In genomic region chr11:69131644-69132300, GRCh38 we compare ENCODE assay signal across 8 cellular contexts. TPM values are rescaled to one million over a fixed set of nuclear protein-coding genes. Genes with fewer than 3 reads are reported as not detected.
A peak's percentile ranks its signal among the peaks of the same experiment; 100 is the strongest.
DNase-seq lines count a peak whose midpoint lies in the region; ATAC-seq, FAIRE-seq and TF ChIP-seq lines count a peak whose summit lies in the region.

No MANE protein-coding gene starts in this region.

- no peaks in the 10 kb centered on the region for H3K27me3 ChIP-seq in trophoblast cell (ENCODE audit: insufficient read depth, low read length)

- in situ Hi-C loops in SK-MEL-5 (cut with HindIII; ENCODE audit: low pct_unique_long_range_greater_than_20kb, low sequenced_read_pairs) = no loop called here

- POLR2A ChIA-PET in HEK293 (lab: Yijun Ruan, JAX) = interaction anchor here (1.0 to 1.1 kb wide), 2 partner anchors 9 to 511 kb away, joined by 4 to 6 read pairs; no protein-coding TSS in a partner anchor

- no peak overlapping the region for H3K4me2 ChIP-seq in trophoblast cell (ENCODE audit: low read length)

- H2BK120ac ChIP-seq in trophoblast cell (ENCODE audit: insufficient read depth, low read length, poor library complexity) = no peak overlapping the region

- WGBS in trophoblast cell (ENCODE audit: extremely low coverage, insufficient coverage, insufficient read length) = no CpG with 5 or more reads among the region's 15 CpGs

- H3K79me1 ChIP-seq in trophoblast cell (ENCODE audit: low read length) = peaks cover 4% of the 10 kb centered on the region

- CTCF ChIA-PET in HEK293 (lab: Yijun Ruan, JAX) = interaction anchor here (0.5 to 2.3 kb wide), 47 partner anchors 9 to 1710 kb away, joined by 3 to 17 read pairs (median 4); partner anchors contain the start of gene LTO1

- TF ChIP-seq CTCF in AG09309 (IDR thresholded peaks at IDR 0.05; ENCODE audit: control insufficient read depth, insufficient read depth, low read depth, low read length, missing control alignments) (peak; percentile 92), HEK293 (tag by site-specific recombination; IDR thresholded peaks at IDR 0.05) (0 out of 2 replicates have a peak, but pooled peaks have one; percentile 21)

- H3K79me2 ChIP-seq in trophoblast cell (ENCODE audit: control insufficient read depth, insufficient read depth, low read length, poor library complexity) = no peaks in the 10 kb centered on the region

- peak overlapping the region; percentile 58 for H2AK5ac ChIP-seq in trophoblast cell (ENCODE audit: low read length)

- TF ChIP-seq POLR2A in GM12891 (IDR thresholded peaks at IDR 0.05; ENCODE audit: low read depth, low read length) = no peak

- H3K36me3 ChIP-seq in HEK293 (ENCODE audit: control insufficient read depth in 2 of 2, insufficient read depth in 1 of 2, low read length in 2 of 2) (no peaks in the 10 kb centered on the region), trophoblast cell (ENCODE audit: control insufficient read depth in 1 of 2, insufficient read depth in 2 of 2, low read length in 2 of 2) (no peaks in the 10 kb centered on the region)

- no peak overlapping the region for H3K14ac ChIP-seq in trophoblast cell (ENCODE audit: low read length)

- no peak overlapping the region for H2BK5ac ChIP-seq in trophoblast cell (ENCODE audit: low read depth, low read length, poor library complexity)

- H4K8ac ChIP-seq in trophoblast cell (ENCODE audit: low read depth, low read length) = no peak overlapping the region

- peak overlapping the region; percentile 32 for H4K91ac ChIP-seq in trophoblast cell (ENCODE audit: low read depth, low read length)

- ATAC-seq in GM19455 (IDR thresholded peaks at IDR 0.05; ENCODE audit: unreplicated experiment) (no peak), HG02973 (IDR thresholded peaks at IDR 0.05; ENCODE audit: unreplicated experiment) (no peak)

- H3K9ac ChIP-seq in trophoblast cell (ENCODE audit: low read length) = no peak overlapping the region

- peak; percentile 31 for DNase-seq in AG09309 (ENCODE audit: low read depth)
- DNase-seq in SK-MEL-5 (ENCODE audit: low read depth, low spot score) = peak; percentile 95
- peak; percentile 61 to 67 for DNase-seq in frontal cortex (ENCODE audit: low spot score in 2 of 2)
- peak; percentile 87 to 98 for DNase-seq in trophoblast cell
- DNase-seq in GM12891 (ENCODE audit: insufficient read length, low spot score) = no peak

- H2BK12ac ChIP-seq in trophoblast cell (ENCODE audit: low read length) = peak overlapping the region; percentile 56

- no peak overlapping the region for H3K18ac ChIP-seq in trophoblast cell (ENCODE audit: low read length)

- H3K9me3 ChIP-seq in HEK293 (ENCODE audit: control insufficient read depth, insufficient read depth, low read depth, low read length) (no peaks in the 10 kb centered on the region), trophoblast cell (ENCODE audit: insufficient read depth, low read depth, low read length) (no peaks in the 10 kb centered on the region)

- no peak overlapping the region for H4K12ac ChIP-seq in trophoblast cell (ENCODE audit: low read depth, low read length)

- no peak for FAIRE-seq in frontal cortex (lab: Jason Lieb, UNC)
- FAIRE-seq in GM12891 (lab: Jason Lieb, UNC) = no peak

- H2AFZ ChIP-seq in trophoblast cell (ENCODE audit: insufficient read depth, low read length, poor library complexity) = no peak overlapping the region

- H3K4me3 ChIP-seq in AG09309 (ENCODE audit: control insufficient read depth, low read depth, low read length) (no peak overlapping the region), HEK293 (ENCODE audit: low read depth, low read length) (no peak overlapping the region), trophoblast cell (ENCODE audit: low read depth, low read length) (no peak overlapping the region)

- H3K23ac ChIP-seq in trophoblast cell (ENCODE audit: low read length) = no peak overlapping the region

- H3K4ac ChIP-seq in trophoblast cell (ENCODE audit: low read depth, low read length) = no peak overlapping the region

- no peaks in the 10 kb centered on the region for H3K4me1 ChIP-seq in HEK293 (ENCODE audit: control insufficient read depth, insufficient read depth, low read length)
- peaks cover 4 to 6% of the 10 kb centered on the region in 2 experiments for H3K4me1 ChIP-seq in trophoblast cell (ENCODE audit: control insufficient read depth in 1 of 2, insufficient read depth in 2 of 2, low read length in 2 of 2)

- H3K27ac ChIP-seq in HEK293 (ENCODE audit: extremely low read depth, low read depth, low read length) (no peak overlapping the region), trophoblast cell (ENCODE audit: low read depth, low read length) (no peak overlapping the region)

TF ChIP-seq in HEK293, 187 proteins besides CTCF, POLR2A, EP300 and RAD21:
- 0 out of 2 replicates have a peak, but pooled peaks have one; percentile 13 for TF ChIP-seq ZIC2 (tag by site-specific recombination; IDR thresholded peaks at IDR 0.05)
- TF ChIP-seq ZNF324 (tag by site-specific recombination; IDR thresholded peaks at IDR 0.05) = no peak
- peak; percentile 34; the same call in 1 of the 2 replicates for TF ChIP-seq ZNF654 (tag by site-specific recombination; IDR thresholded peaks at IDR 0.05; ENCODE audit: low read depth)

TF ChIP-seq in GM12891, 5 proteins besides CTCF, POLR2A, EP300 and RAD21:
- TF ChIP-seq POLR2AphosphoS5 (IDR thresholded peaks at IDR 0.05; ENCODE audit: low read depth, low read length) (no peak), TAF1 (IDR thresholded peaks at IDR 0.05; ENCODE audit: low read depth, low read length) (no peak), SPI1 (IDR thresholded peaks at IDR 0.05; ENCODE audit: low read depth, low read length) (no peak), POU2F2 (IDR thresholded peaks at IDR 0.05; ENCODE audit: low read depth, low read length) (no peak), PAX5 (IDR thresholded peaks at IDR 0.05; ENCODE audit: insufficient read depth, low read length, severe bottlenecking) (no peak)

RNA-seq across cellular contexts. Expression of gene SMIM38, which starts 24.0 kb away (rescaled TPM):
- 0.11 and 0.13 TPM in 2 replicates for total RNA-seq in SK-MEL-5 (2014; rRNA removed; shearing (Covaris generic))
- 0.19 and 0.29 TPM in 2 replicates for polyA plus RNA-seq in SK-MEL-5 (2015; cell fraction: cytosol; rRNA removed)
- 0.66 and 1.9 TPM in 2 replicates for polyA plus RNA-seq in SK-MEL-5 (2015; cell fraction: nucleus; rRNA removed)
- 0.41 TPM for total RNA-seq in frontal cortex
- polyA plus RNA-seq in trophoblast cell (2013) = 0.12 and 0.14 TPM in 2 replicates
- 2.6 TPM for polyA plus RNA-seq in GM12891 (2012; ENCODE audit: low read depth, missing spikeins)
